Comparison of ENCODE assay signal across 10 cellular contexts in genomic region chr2:234164499-234165409, GRCh38.
DNase-seq lines count a peak whose midpoint lies in the region; ATAC-seq and TF ChIP-seq lines count a peak whose summit lies in the region.
"Had no signal": no experiment of that assay in that cellular context is flagged by ENCODE, and none has a peak within 500 bp of the region (broad histone marks: within the 10 kb centered on the region; RNA-seq: fewer than 3 reads in every experiment).

No MANE protein-coding gene starts in this region.

- 66% methylated on average over 18 of the region's 19 CpGs for WGBS in suprapubic skin

- H3K27ac Mint-ChIP-seq in activated T-cell treated with anti-CD3 and anti-CD28 coated beads, Interleukin-2, amount 50 U/mL, for 24 hours: no peak overlapping the region
- peak overlapping the region in 8 of 9 donors; percentile 2 to 82 (median 54) for H3K27ac Mint-ChIP-seq in naive thymus-derived CD4-positive, alpha-beta T cell

- H3K36me3 Mint-ChIP-seq in activated T-cell treated with anti-CD3 and anti-CD28 coated beads, Interleukin-2, amount 50 U/mL, for 24 hours (ENCODE audit: low read depth): no peaks in the 10 kb centered on the region
- H3K36me3 Mint-ChIP-seq in naive thymus-derived CD4-positive, alpha-beta T cell: peaks cover 0 to 6% (median 0%) of the 10 kb centered on the region in 5 donors

- peak; percentile 10 for DNase-seq in CD1c-positive myeloid dendritic cell (ENCODE audit: extremely low spot score)
- peak; percentile 55 for DNase-seq in activated T-cell treated with anti-CD3 and anti-CD28 coated beads, Interleukin-2, amount 50 U/mL, for 24 hours
- peak in 7 of 9 donors; percentile 19 to 42 (median 37) for DNase-seq in naive thymus-derived CD4-positive, alpha-beta T cell
- DNase-seq in NCI-H146 (lab: John Stamatoyannopoulos, UW): no peak
- DNase-seq in AG08395 (ENCODE audit: low spot score): no peak
- DNase-seq in suprapubic skin (ENCODE audit: low spot score in 2 of 2): no peak
- DNase-seq in NCI-H146 treated with DMSO at 0.1 percent for 48 hours (lab: John Stamatoyannopoulos, UW; ENCODE audit: unreplicated experiment): no peak
- DNase-seq: retina had no signal

- TF ChIP-seq CTCF in suprapubic skin (IDR thresholded peaks at IDR 0.05): no peak

- H3K4me3 Mint-ChIP-seq in activated T-cell treated with anti-CD3 and anti-CD28 coated beads, Interleukin-2, amount 50 U/mL, for 24 hours: no peak overlapping the region
- peak overlapping the region in 7 of 10 donors; percentile 18 to 78 (median 50) for H3K4me3 Mint-ChIP-seq in naive thymus-derived CD4-positive, alpha-beta T cell

- POLR2A ChIA-PET in naive thymus-derived CD4-positive, alpha-beta T cell (lab: Charles Lee): interaction anchor here (0.6 to 1.2 kb wide), 2 partner anchors 11 to 239 kb away, joined by 3 to 4 read pairs; no protein-coding TSS in a partner anchor

- H3K4me1 Mint-ChIP-seq in activated T-cell treated with anti-CD3 and anti-CD28 coated beads, Interleukin-2, amount 50 U/mL, for 24 hours (ENCODE audit: low read depth): peaks cover 20% of the 10 kb centered on the region
- H3K4me1 Mint-ChIP-seq in naive thymus-derived CD4-positive, alpha-beta T cell: peaks cover 11 to 44% (median 31%) of the 10 kb centered on the region in 7 donors

- H3K4me1 ChIP-seq in naive thymus-derived CD4-positive, alpha-beta T cell (ENCODE audit: control insufficient read depth in 2 of 2, insufficient read depth in 2 of 2, low read length in 2 of 2): peaks cover 5 to 14% of the 10 kb centered on the region in 2 donors
- H3K4me1 ChIP-seq in suprapubic skin: peaks cover 16% of the 10 kb centered on the region

- intact Hi-C loops in naive thymus-derived CD4-positive, alpha-beta T cell (cut with micrococcal nuclease): loop anchor here in 1 of 2 donors (2.0 kb wide), 1 partner anchor 16 kb away; no protein-coding TSS in a partner anchor

- no peak for TF ChIP-seq POLR2A in suprapubic skin (IDR thresholded peaks at IDR 0.05)

- H3K27me3 ChIP-seq in naive thymus-derived CD4-positive, alpha-beta T cell (ENCODE audit: control insufficient read depth in 2 of 2, insufficient read depth in 2 of 2, low read length in 2 of 2): no peaks in the 10 kb centered on the region
- no peaks in the 10 kb centered on the region for H3K27me3 ChIP-seq in suprapubic skin

- no peak overlapping the region for H3K27ac ChIP-seq in naive thymus-derived CD4-positive, alpha-beta T cell (ENCODE audit: low read depth, low read length)
- no peak overlapping the region for H3K27ac ChIP-seq in suprapubic skin
- H3K27ac ChIP-seq: C4-2B had no signal

- ATAC-seq in HG03432 (IDR thresholded peaks at IDR 0.05; ENCODE audit: unreplicated experiment): peak; percentile 80
- ATAC-seq in naive thymus-derived CD4-positive, alpha-beta T cell: peak; percentile 92

- CTCF ChIA-PET in naive thymus-derived CD4-positive, alpha-beta T cell (lab: Charles Lee): interaction anchor here (1.6 kb wide), 1 partner anchor 16 kb away, joined by 5 read pairs; no protein-coding TSS in a partner anchor

- H3K36me3 ChIP-seq in naive thymus-derived CD4-positive, alpha-beta T cell (ENCODE audit: control insufficient read depth in 2 of 3, insufficient read depth in 3 of 3, low read length in 3 of 3): no peaks in the 10 kb centered on the region
- no peaks in the 10 kb centered on the region for H3K36me3 ChIP-seq in suprapubic skin

- TF ChIP-seq EP300 in suprapubic skin (IDR thresholded peaks at IDR 0.05): no peak

- H3K27me3 Mint-ChIP-seq in activated T-cell treated with anti-CD3 and anti-CD28 coated beads, Interleukin-2, amount 50 U/mL, for 24 hours: no peaks in the 10 kb centered on the region
- no peaks in the 10 kb centered on the region for H3K27me3 Mint-ChIP-seq in naive thymus-derived CD4-positive, alpha-beta T cell

- H3K9me3 Mint-ChIP-seq in activated T-cell treated with anti-CD3 and anti-CD28 coated beads, Interleukin-2, amount 50 U/mL, for 24 hours: no peaks in the 10 kb centered on the region
- H3K9me3 Mint-ChIP-seq in naive thymus-derived CD4-positive, alpha-beta T cell: no peaks in the 10 kb centered on the region

- H3K9me3 ChIP-seq in naive thymus-derived CD4-positive, alpha-beta T cell (ENCODE audit: control insufficient read depth in 2 of 3, low read length in 3 of 3): no peaks in the 10 kb centered on the region
- H3K9me3 ChIP-seq in suprapubic skin: no peaks in the 10 kb centered on the region

- H3K4me3 ChIP-seq in naive thymus-derived CD4-positive, alpha-beta T cell (ENCODE audit: low read length): no peak overlapping the region
- no peak overlapping the region for H3K4me3 ChIP-seq in suprapubic skin

Comparison
In these comparisons a context has a peak if more than half of its experiments do, and no peak if none do; other contexts are left out.
1. DNase-seq: peak in CD1c-positive myeloid dendritic cell (single experiment), activated T-cell treated with anti-CD3 and anti-CD28 coated beads, Interleukin-2, amount 50 U/mL, for 24 hours (single experiment) and naive thymus-derived CD4-positive, alpha-beta T cell (7 of 9); none in NCI-H146 (single experiment), AG08395 (single experiment), suprapubic skin (0 of 2) and NCI-H146 treated with DMSO at 0.1 percent for 48 hours (single experiment).